In the genomic region with DNA sequence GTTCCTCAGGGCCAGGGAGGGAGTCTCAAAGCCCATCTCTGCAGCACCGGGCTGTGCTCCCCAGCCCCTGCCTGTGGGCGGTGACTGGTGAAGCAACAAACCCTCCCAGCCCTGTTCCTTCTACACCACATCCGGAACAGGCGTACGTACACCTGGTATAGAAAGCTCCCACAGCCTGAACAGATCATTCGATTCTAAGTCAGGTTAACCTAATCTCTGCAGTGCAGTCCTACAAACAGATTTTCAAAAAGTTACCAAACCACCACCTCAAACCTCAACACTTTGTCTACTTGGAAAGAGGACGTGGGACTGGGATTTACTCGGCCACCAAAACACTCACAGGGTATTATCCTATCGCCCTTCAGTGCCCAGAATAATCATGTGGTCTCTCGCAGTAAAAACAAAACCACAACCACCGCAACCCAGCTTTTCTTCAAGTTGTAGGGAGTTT, we compare ENCODE assay signal across 8 cellular contexts.
DNase-seq lines count a peak whose midpoint lies in the region; ATAC-seq lines count a peak whose summit lies in the region.

No MANE protein-coding gene starts in this region.

- peak in 4 of 5 experiments; percentile 35 to 94 (median 69) for DNase-seq in T-helper 2 cell
- peak; percentile 86 for DNase-seq in central memory CD4-positive, alpha-beta T cell
- DNase-seq in stimulated activated CD4-positive, alpha-beta T cell treated with anti-CD3 and anti-CD28 coated beads, TNF-alpha, amount 100 ng/mL, for 4 hours (ENCODE audit: low read depth in 3 of 3), result peak; percentile 12 to 38 (median 28)
- DNase-seq in NCI-H1105 (lab: John Stamatoyannopoulos, UW), result no peak
- no peak for DNase-seq in cerebellar nuclear complex (lab: John Stamatoyannopoulos, UW)
- no peak for DNase-seq in SJCRH30

- H3K4me1 ChIP-seq in SJCRH30, result no peaks in the 10 kb centered on the region

- ATAC-seq in GM18499 (IDR thresholded peaks at IDR 0.05; ENCODE audit: insufficient read depth, unreplicated experiment) (peak; percentile 93), HG02885 (IDR thresholded peaks at IDR 0.05; ENCODE audit: poor library complexity, unreplicated experiment) (peak; percentile 100)

- H3K27me3 ChIP-seq in SJCRH30, result no peaks in the 10 kb centered on the region

- no peaks in the 10 kb centered on the region for H3K9me3 ChIP-seq in SJCRH30 (replicated peaks)

- H3K27ac ChIP-seq in SJCRH30, result no peak overlapping the region

- H3K4me3 ChIP-seq in SJCRH30, result no peak overlapping the region

- H3K36me3 ChIP-seq in SJCRH30, result no peaks in the 10 kb centered on the region

Comparison
In these comparisons a context has a peak if more than half of its experiments do, and no peak if none do; other contexts are left out.
1. DNase-seq: peak in T-helper 2 cell (4 of 5), central memory CD4-positive, alpha-beta T cell (single experiment) and stimulated activated CD4-positive, alpha-beta T cell treated with anti-CD3 and anti-CD28 coated beads, TNF-alpha, amount 100 ng/mL, for 4 hours (3 of 3); none in NCI-H1105 (single experiment), cerebellar nuclear complex (0 of 2) and SJCRH30 (0 of 2).